In genomic region chr4:165221999-165222994, GRCh38 we compare ENCODE assay signal across 7 cellular contexts. TPM values are rescaled to one million over a fixed set of nuclear protein-coding genes. Genes with fewer than 3 reads are reported as not detected.
DNase-seq lines count a peak whose midpoint lies in the region; ATAC-seq, FAIRE-seq and TF ChIP-seq lines count a peak whose summit lies in the region.
"Not testable (repeated sequence)": the region's sequence is repeated elsewhere in the genome, so short reads cannot be mapped to it uniquely, and the experiment has no call there.

No MANE protein-coding gene starts in this region.

- not testable (repeated sequence) for H3K9me3 Mint-ChIP-seq in activated CD4-positive, alpha-beta T cell treated with anti-CD3 and anti-CD28 coated beads, Interleukin-2, amount 10 ng/mL, durations not matched to agents 7 days and 5 days; memory B cell

- H3K36me3 Mint-ChIP-seq in activated CD4-positive, alpha-beta T cell treated with anti-CD3 and anti-CD28 coated beads, Interleukin-2, amount 10 ng/mL, durations not matched to agents 7 days and 5 days (ENCODE audit: low read depth): peaks cover 52% of the 10 kb centered on the region
- H3K36me3 Mint-ChIP-seq in memory B cell: peaks cover 21% of the 10 kb centered on the region

- not testable (repeated sequence) for DNase-seq in GM12892 (ENCODE audit: insufficient read length); activated CD4-positive, alpha-beta T cell treated with anti-CD3 and anti-CD28 coated beads, Interleukin-2, amount 10 ng/mL, durations not matched to agents 7 days and 5 days; memory B cell (ENCODE audit: low spot score in 2 of 2)
- peak; percentile 39 for DNase-seq in NOMO-1 treated with dmso at 0.1 percent for 144 hours (lab: John Stamatoyannopoulos, UW; ENCODE audit: unreplicated experiment)
- DNase-seq in bronchial epithelial cell (ENCODE audit: low read depth): peak; percentile 93
- DNase-seq in glomerular endothelial cell (ENCODE audit: extremely low read depth, low read depth, low spot score): peak; percentile 88
- peak; percentile 88 for DNase-seq in renal cortical epithelial cell (ENCODE audit: low read depth)

- not testable (repeated sequence) for H3K27me3 ChIP-seq in bronchial epithelial cell (ENCODE audit: control insufficient read depth, insufficient read depth, low read length)

- not testable (repeated sequence) for TF ChIP-seq CTCF in bronchial epithelial cell (IDR thresholded peaks at IDR 0.05; ENCODE audit: insufficient read depth, low read length, severe bottlenecking)

- FAIRE-seq in GM12892 (lab: Jason Lieb, UNC) (peak; percentile 86), bronchial epithelial cell (lab: Jason Lieb, UNC) (peak; percentile 95)

- peaks cover 40% of the 10 kb centered on the region for H3K4me1 Mint-ChIP-seq in activated CD4-positive, alpha-beta T cell treated with anti-CD3 and anti-CD28 coated beads, Interleukin-2, amount 10 ng/mL, durations not matched to agents 7 days and 5 days
- peaks cover 24% of the 10 kb centered on the region for H3K4me1 Mint-ChIP-seq in memory B cell

- POLR2A ChIA-PET in activated CD4-positive, alpha-beta T cell treated with anti-CD3 and anti-CD28 coated beads, Interleukin-2, amount 10 ng/mL, durations not matched to agents 7 days and 5 days (lab: Charles Lee): not testable (repeated sequence)

- not testable (repeated sequence) for H3K36me3 ChIP-seq in bronchial epithelial cell (ENCODE audit: control insufficient read depth, insufficient read depth, low read length)

- TF ChIP-seq POLR2A in GM12892 (IDR thresholded peaks at IDR 0.05; ENCODE audit: low read depth, low read length): not testable (repeated sequence)

- H3K4me3 Mint-ChIP-seq in activated CD4-positive, alpha-beta T cell treated with anti-CD3 and anti-CD28 coated beads, Interleukin-2, amount 10 ng/mL, durations not matched to agents 7 days and 5 days: peak overlapping the region; percentile 42
- not testable (repeated sequence) for H3K4me3 Mint-ChIP-seq in memory B cell

- CTCF ChIA-PET in activated CD4-positive, alpha-beta T cell treated with anti-CD3 and anti-CD28 coated beads, Interleukin-2, amount 10 ng/mL, durations not matched to agents 7 days and 5 days (lab: Charles Lee): not testable (repeated sequence)

- not testable (repeated sequence) for H3K4me3 ChIP-seq in bronchial epithelial cell (ENCODE audit: low read depth, low read length)

- H3K27ac Mint-ChIP-seq in activated CD4-positive, alpha-beta T cell treated with anti-CD3 and anti-CD28 coated beads, Interleukin-2, amount 10 ng/mL, durations not matched to agents 7 days and 5 days: peak overlapping the region; percentile 78
- peak overlapping the region; percentile 32 for H3K27ac Mint-ChIP-seq in memory B cell

- not testable (repeated sequence) for H3K27me3 Mint-ChIP-seq in activated CD4-positive, alpha-beta T cell treated with anti-CD3 and anti-CD28 coated beads, Interleukin-2, amount 10 ng/mL, durations not matched to agents 7 days and 5 days; memory B cell

- ATAC-seq in memory B cell (ENCODE audit: low read depth): not testable (repeated sequence)

RNA-seq across cellular contexts. Expression of gene KLHL2, which starts 14.9 kb away (rescaled TPM):
- 19.3 TPM for polyA plus RNA-seq in GM12892 (2012; ENCODE audit: missing spikeins)
- 10 to 100 TPM; 27.3 to 30.1 TPM for total RNA-seq in activated CD4-positive, alpha-beta T cell treated with anti-CD3 and anti-CD28 coated beads, Interleukin-2, amount 10 ng/mL, durations not matched to agents 7 days and 5 days
- total RNA-seq in bronchial epithelial cell: 49.2 and 52.6 TPM in 2 replicates
- 20.5 and 26.3 TPM in 2 replicates for total RNA-seq in glomerular endothelial cell
- 18.8 and 30.9 TPM in 2 replicates for total RNA-seq in renal cortical epithelial cell
